19 cellular contexts compared by ENCODE assay signal in the genomic region with DNA sequence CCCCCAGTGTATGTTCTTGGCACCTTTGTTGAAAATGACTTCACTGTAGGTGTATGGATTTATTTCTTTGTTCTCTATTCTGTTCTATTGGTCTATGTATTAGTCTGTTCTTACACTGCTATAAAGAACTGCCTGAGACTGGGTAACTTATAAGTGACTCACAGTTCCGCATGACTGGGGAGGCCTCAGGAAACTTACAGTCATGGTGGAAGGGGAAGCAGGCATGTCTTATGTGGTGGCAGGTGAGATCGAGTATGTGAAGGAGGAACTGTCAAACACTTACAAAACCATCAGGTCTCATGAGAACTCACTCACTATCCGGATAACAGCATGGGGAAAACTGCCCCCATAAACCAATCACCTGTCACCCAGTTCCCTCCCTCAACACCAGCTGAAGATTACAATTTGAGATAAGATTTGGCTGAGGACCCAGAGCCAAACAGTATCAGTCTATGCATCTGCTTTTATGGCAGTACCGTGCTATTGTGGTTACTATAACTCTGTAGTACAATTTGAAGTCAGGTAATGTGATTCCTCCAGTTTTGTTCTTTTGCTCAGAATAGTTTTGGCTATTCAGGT.
"Had no signal": no experiment of that assay in that cellular context is flagged by ENCODE, and none has a peak within 500 bp of the region (broad histone marks: within the 10 kb centered on the region; RNA-seq: fewer than 3 reads in every experiment).

No MANE protein-coding gene starts in this region.

- H3K4me1 ChIP-seq: heart left ventricle, neural progenitor cell, suprapubic skin, thyroid gland had no signal

- H3K9me3 Mint-ChIP-seq: neural progenitor cell, type B pancreatic cell had no signal

- H3K27me3 Mint-ChIP-seq: natural killer cell treated with Interleukin-12 subunit alpha and Interleukin-12 subunit beta and Interleukin-15 and Interleukin-18, amount 100 ng/mL, for 72 hours; progenitor cell of endocrine pancreas; type B pancreatic cell had no signal

- H3K27ac ChIP-seq: dorsolateral prefrontal cortex, heart left ventricle, neural progenitor cell, ovary, suprapubic skin, thyroid gland had no signal

- H3K27me3 ChIP-seq: dorsolateral prefrontal cortex, heart left ventricle, neural progenitor cell, ovary, suprapubic skin, thyroid gland had no signal

- DNase-seq: cortex of kidney; dorsolateral prefrontal cortex; effector CD8-positive, alpha-beta T cell; heart left ventricle; hippocampal formation; mammary epithelial cell; nucleus accumbens; ovary; right cardiac atrium; small intestine; stimulated activated CD4-positive, alpha-beta T cell treated with anti-CD3 and anti-CD28 coated beads, Interleukin-12 subunit alpha, Interleukin-12 subunit beta, amount 100 ng/mL, for 4 hours; stimulated activated naive CD8-positive, alpha-beta T cell treated with anti-CD3 and anti-CD28 coated beads, Interleukin-15, Interleukin-2, amounts not matched to agents 100 U/mL and 50 U/mL, for 24 hours; thyroid gland had no signal

- H3K36me3 Mint-ChIP-seq: natural killer cell treated with Interleukin-12 subunit alpha and Interleukin-12 subunit beta and Interleukin-15 and Interleukin-18, amount 100 ng/mL, for 72 hours; neural progenitor cell; type B pancreatic cell had no signal

- ATAC-seq: heart left ventricle; left lobe of liver; natural killer cell treated with Interleukin-12 subunit alpha and Interleukin-12 subunit beta and Interleukin-15 and Interleukin-18, amount 100 ng/mL, for 72 hours; right cardiac atrium; stimulated activated naive CD8-positive, alpha-beta T cell treated with anti-CD3 and anti-CD28 coated beads, Interleukin-15, Interleukin-2, amounts not matched to agents 100 U/mL and 50 U/mL, for 24 hours had no signal

- H3K27ac Mint-ChIP-seq: natural killer cell treated with Interleukin-12 subunit alpha and Interleukin-12 subunit beta and Interleukin-15 and Interleukin-18, amount 100 ng/mL, for 72 hours; neural progenitor cell; progenitor cell of endocrine pancreas; type B pancreatic cell had no signal

- H3K4me3 Mint-ChIP-seq: natural killer cell treated with Interleukin-12 subunit alpha and Interleukin-12 subunit beta and Interleukin-15 and Interleukin-18, amount 100 ng/mL, for 72 hours; neural progenitor cell; type B pancreatic cell had no signal
